14 cellular contexts compared by ENCODE assay signal in genomic region chr12:57886590-57887363, GRCh38. TPM values are rescaled to one million over a fixed set of nuclear protein-coding genes. Genes with fewer than 3 reads are reported as not detected.
DNase-seq lines count a peak whose midpoint lies in the region; ATAC-seq and TF ChIP-seq lines count a peak whose summit lies in the region.
"Had no signal": no experiment of that assay in that cellular context is flagged by ENCODE, and none has a peak within 500 bp of the region (broad histone marks: within the 10 kb centered on the region; RNA-seq: fewer than 3 reads in every experiment).

No MANE protein-coding gene starts in this region.

- peak overlapping the region in 10 of 12 donors; percentile 40 to 99 (median 86) for H3K27ac ChIP-seq in heart left ventricle
- peak overlapping the region; percentile 24 for H3K27ac ChIP-seq in muscle layer of colon (ENCODE audit: low read depth, low read length)
- peak overlapping the region; percentile 87 to 98 for H3K27ac ChIP-seq in uterus
- H3K27ac ChIP-seq: brain microvascular endothelial cell had no signal

- no peaks in the 10 kb centered on the region for H3K27me3 Mint-ChIP-seq in central memory CD8-positive, alpha-beta T cell
- H3K27me3 Mint-ChIP-seq in activated CD8-positive, alpha-beta T cell treated with anti-CD3 and anti-CD28 coated beads for 36 hours, result no peaks in the 10 kb centered on the region

- DNase-seq in heart left ventricle (no peak), left cardiac atrium (no peak), uterus (no peak), amygdala (lab: John Stamatoyannopoulos, UW) (no peak), NCI-H774 (lab: John Stamatoyannopoulos, UW) (no peak)
- no peak for DNase-seq in central memory CD8-positive, alpha-beta T cell (ENCODE audit: low spot score in 2 of 2)
- no peak for DNase-seq in activated CD8-positive, alpha-beta T cell treated with anti-CD3 and anti-CD28 coated beads for 36 hours
- DNase-seq: activated CD4-positive, alpha-beta T cell treated with anti-CD3 and anti-CD28 coated beads, Interleukin-2, amount 10 ng/mL, durations not matched to agents 7 days and 5 days; brain microvascular endothelial cell; DMS153; NCI-H2171 treated with DMSO at 0.1 percent for 48 hours; ovary; PC-3 had no signal

- H3K36me3 ChIP-seq in heart left ventricle, result no peaks in the 10 kb centered on the region
- no peaks in the 10 kb centered on the region for H3K36me3 ChIP-seq in muscle layer of colon (ENCODE audit: insufficient read depth, low read length)
- H3K36me3 ChIP-seq in uterus, result no peaks in the 10 kb centered on the region
- H3K36me3 ChIP-seq: brain microvascular endothelial cell, ovary had no signal

- peak overlapping the region; percentile 43 for H3K27ac Mint-ChIP-seq in central memory CD8-positive, alpha-beta T cell (ENCODE audit: low read depth)
- H3K27ac Mint-ChIP-seq in activated CD8-positive, alpha-beta T cell treated with anti-CD3 and anti-CD28 coated beads for 36 hours, result no peak overlapping the region
- H3K27ac Mint-ChIP-seq: activated CD4-positive, alpha-beta T cell treated with anti-CD3 and anti-CD28 coated beads, Interleukin-2, amount 10 ng/mL, durations not matched to agents 7 days and 5 days had no signal

- H3K4me3 Mint-ChIP-seq in central memory CD8-positive, alpha-beta T cell, result no peak overlapping the region
- H3K4me3 Mint-ChIP-seq in activated CD8-positive, alpha-beta T cell treated with anti-CD3 and anti-CD28 coated beads for 36 hours, result no peak overlapping the region
- H3K4me3 Mint-ChIP-seq: activated CD4-positive, alpha-beta T cell treated with anti-CD3 and anti-CD28 coated beads, Interleukin-2, amount 10 ng/mL, durations not matched to agents 7 days and 5 days had no signal

- TF ChIP-seq POLR2A in heart left ventricle (IDR thresholded peaks at IDR 0.05) (no peak), uterus (IDR thresholded peaks at IDR 0.05) (no peak)

- H3K4me1 ChIP-seq in heart left ventricle (peaks cover 5 to 58% (median 35%) of the 10 kb centered on the region in 12 donors), muscle layer of colon (ENCODE audit: insufficient read depth, low read length) (peaks cover 40% of the 10 kb centered on the region), uterus (peaks cover 15% of the 10 kb centered on the region in 2 donors)

- POLR2A ChIA-PET in activated CD8-positive, alpha-beta T cell treated with anti-CD3 and anti-CD28 coated beads for 36 hours (lab: Charles Lee), result interaction anchor here (0.9 kb wide), 1 partner anchor 42 kb away, joined by 3 read pairs; no protein-coding TSS in a partner anchor

- no peak overlapping the region for H3K9ac ChIP-seq in muscle layer of colon (ENCODE audit: low read length)

- CTCF ChIA-PET in activated CD8-positive, alpha-beta T cell treated with anti-CD3 and anti-CD28 coated beads for 36 hours (lab: Charles Lee), result interaction anchor here (1.4 kb wide), 1 partner anchor 54 kb away, joined by 4 read pairs; no protein-coding TSS in a partner anchor

- H3K4me3 ChIP-seq in heart left ventricle, result no peak overlapping the region
- no peak overlapping the region for H3K4me3 ChIP-seq in muscle layer of colon (ENCODE audit: low read depth in 1 of 2, low read length in 2 of 2)
- no peak overlapping the region for H3K4me3 ChIP-seq in uterus
- H3K4me3 ChIP-seq: ovary had no signal

- WGBS in heart left ventricle, 4 donors, result 83 to 96% (median 90%) methylated on average over 5 of the region's 5 CpGs

- no peaks in the 10 kb centered on the region for H3K9me3 Mint-ChIP-seq in central memory CD8-positive, alpha-beta T cell
- peaks cover 4% of the 10 kb centered on the region for H3K9me3 Mint-ChIP-seq in activated CD8-positive, alpha-beta T cell treated with anti-CD3 and anti-CD28 coated beads for 36 hours

- H3K9me3 ChIP-seq in heart left ventricle, result peaks cover 0 to 10% (median 0%) of the 10 kb centered on the region in 12 donors
- H3K9me3 ChIP-seq in muscle layer of colon (ENCODE audit: low read length), result no peaks in the 10 kb centered on the region
- H3K9me3 ChIP-seq in uterus, result no peaks in the 10 kb centered on the region
- H3K9me3 ChIP-seq: ovary had no signal

- no peak for TF ChIP-seq CTCF in heart left ventricle (IDR thresholded peaks at IDR 0.05)
- no peak for TF ChIP-seq CTCF in uterus (IDR thresholded peaks at IDR 0.05)
- no peak for TF ChIP-seq CTCF in activated CD8-positive, alpha-beta T cell treated with anti-CD3 and anti-CD28 coated beads for 36 hours (IDR thresholded peaks at IDR 0.05)

- H3K27me3 ChIP-seq in heart left ventricle, result no peaks in the 10 kb centered on the region
- H3K27me3 ChIP-seq in muscle layer of colon (ENCODE audit: control insufficient read depth in 1 of 2, insufficient read depth in 2 of 2, low read length in 2 of 2), result no peaks in the 10 kb centered on the region
- H3K27me3 ChIP-seq in uterus, result no peaks in the 10 kb centered on the region
- H3K27me3 ChIP-seq: brain microvascular endothelial cell, ovary had no signal

- intact Hi-C loops in heart left ventricle (cut with DNase I) (no loop called here), left cardiac atrium (cut with DNase I) (no loop called here), uterus (cut with DNase I; ENCODE audit: low total_unique reads) (no loop called here)
- intact Hi-C loops in activated CD8-positive, alpha-beta T cell treated with anti-CD3 and anti-CD28 coated beads for 36 hours (cut with micrococcal nuclease), result no loop called here

- H3K36me3 Mint-ChIP-seq in central memory CD8-positive, alpha-beta T cell (ENCODE audit: insufficient read depth), result no peaks in the 10 kb centered on the region
- no peaks in the 10 kb centered on the region for H3K36me3 Mint-ChIP-seq in activated CD8-positive, alpha-beta T cell treated with anti-CD3 and anti-CD28 coated beads for 36 hours (ENCODE audit: low read depth)

- H3K4me1 Mint-ChIP-seq in central memory CD8-positive, alpha-beta T cell, result no peaks in the 10 kb centered on the region
- peaks cover 9% of the 10 kb centered on the region for H3K4me1 Mint-ChIP-seq in activated CD8-positive, alpha-beta T cell treated with anti-CD3 and anti-CD28 coated beads for 36 hours (ENCODE audit: low read depth)

- ATAC-seq in heart left ventricle (no peak), left cardiac atrium (no peak)
- no peak for ATAC-seq in central memory CD8-positive, alpha-beta T cell (replicated peaks; ENCODE audit: extremely low read depth, poor library complexity, severe bottlenecking)
- ATAC-seq in activated CD8-positive, alpha-beta T cell treated with anti-CD3 and anti-CD28 coated beads for 36 hours, result no peak
- ATAC-seq: PC-3 had no signal

RNA-seq across cellular contexts. Expression of gene CTDSP2, which starts 40.2 kb away (rescaled TPM):
- 100 to 1,000 TPM in 3 of 9 donors, 10 to 100 TPM in 6; 69.9 to 191 (median 89.3) TPM for total RNA-seq in heart left ventricle
- 10 to 100 TPM; 28.0 to 68.4 TPM for polyA plus RNA-seq in heart left ventricle
- 10 to 100 TPM; 90.6 to 97.1 TPM for total RNA-seq in left cardiac atrium
- 100 to 1,000 TPM in 2 of 4 donors, 10 to 100 TPM in 2; 66.2 to 212 (median 90.9) TPM for total RNA-seq in uterus
- total RNA-seq in activated CD8-positive, alpha-beta T cell treated with anti-CD3 and anti-CD28 coated beads for 36 hours, result 10 to 100 TPM; 67.1 to 67.2 TPM

RNA-seq across cellular contexts. Expression of gene ATP23, which starts 54.6 kb away (rescaled TPM):
- total RNA-seq in heart left ventricle, result 1 to 10 TPM; 1.8 to 7.4 (median 5.3) TPM
- 10 to 100 TPM in 1 of 2 donors, 1 to 10 TPM in 1; 8.1 to 10.4 TPM for polyA plus RNA-seq in heart left ventricle
- 1 to 10 TPM; 7.6 to 9.4 TPM for total RNA-seq in left cardiac atrium
- total RNA-seq in uterus, result 10 to 100 TPM in 1 of 4 donors, 1 to 10 TPM in 3; 4.9 to 59.1 (median 8.6) TPM
- total RNA-seq in activated CD8-positive, alpha-beta T cell treated with anti-CD3 and anti-CD28 coated beads for 36 hours, result 10 to 100 TPM; 15.8 to 16.7 TPM

Comparison
In these comparisons a context has a peak if more than half of its experiments do, and no peak if none do; other contexts are left out.
1. H3K27ac ChIP-seq: peak in every context shown above with its lines; median percentile 92 in uterus; 86 in heart left ventricle; 24 in muscle layer of colon.